In genomic region chr16:16150117-16150877, GRCh38 we compare ENCODE assay signal across 1 cellular context.
TF ChIP-seq lines count a peak whose summit lies in the region.

No MANE protein-coding gene starts in this region.

TF ChIP-seq in GM23338, 12 proteins besides CTCF, POLR2A, EP300 and RAD21 (continued from another document):
- TF ChIP-seq, protein P1, sequence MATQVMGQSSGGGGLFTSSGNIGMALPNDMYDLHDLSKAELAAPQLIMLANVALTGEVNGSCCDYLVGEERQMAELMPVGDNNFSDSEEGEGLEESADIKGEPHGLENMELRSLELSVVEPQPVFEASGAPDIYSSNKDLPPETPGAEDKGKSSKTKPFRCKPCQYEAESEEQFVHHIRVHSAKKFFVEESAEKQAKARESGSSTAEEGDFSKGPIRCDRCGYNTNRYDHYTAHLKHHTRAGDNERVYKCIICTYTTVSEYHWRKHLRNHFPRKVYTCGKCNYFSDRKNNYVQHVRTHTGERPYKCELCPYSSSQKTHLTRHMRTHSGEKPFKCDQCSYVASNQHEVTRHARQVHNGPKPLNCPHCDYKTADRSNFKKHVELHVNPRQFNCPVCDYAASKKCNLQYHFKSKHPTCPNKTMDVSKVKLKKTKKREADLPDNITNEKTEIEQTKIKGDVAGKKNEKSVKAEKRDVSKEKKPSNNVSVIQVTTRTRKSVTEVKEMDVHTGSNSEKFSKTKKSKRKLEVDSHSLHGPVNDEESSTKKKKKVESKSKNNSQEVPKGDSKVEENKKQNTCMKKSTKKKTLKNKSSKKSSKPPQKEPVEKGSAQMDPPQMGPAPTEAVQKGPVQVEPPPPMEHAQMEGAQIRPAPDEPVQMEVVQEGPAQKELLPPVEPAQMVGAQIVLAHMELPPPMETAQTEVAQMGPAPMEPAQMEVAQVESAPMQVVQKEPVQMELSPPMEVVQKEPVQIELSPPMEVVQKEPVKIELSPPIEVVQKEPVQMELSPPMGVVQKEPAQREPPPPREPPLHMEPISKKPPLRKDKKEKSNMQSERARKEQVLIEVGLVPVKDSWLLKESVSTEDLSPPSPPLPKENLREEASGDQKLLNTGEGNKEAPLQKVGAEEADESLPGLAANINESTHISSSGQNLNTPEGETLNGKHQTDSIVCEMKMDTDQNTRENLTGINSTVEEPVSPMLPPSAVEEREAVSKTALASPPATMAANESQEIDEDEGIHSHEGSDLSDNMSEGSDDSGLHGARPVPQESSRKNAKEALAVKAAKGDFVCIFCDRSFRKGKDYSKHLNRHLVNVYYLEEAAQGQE (IDR thresholded peaks at IDR 0.05; ENCODE audit: unreplicated experiment) = no peak
- no peak for TF ChIP-seq EZH2 (IDR thresholded peaks at IDR 0.05; ENCODE audit: low read depth, unreplicated experiment)
- no peak for TF ChIP-seq STAT1 (IDR thresholded peaks at IDR 0.05; ENCODE audit: unreplicated experiment)
- no peak for TF ChIP-seq JUNB (IDR thresholded peaks at IDR 0.05; ENCODE audit: unreplicated experiment)
- TF ChIP-seq POLR2AphosphoS5 (IDR thresholded peaks at IDR 0.05; ENCODE audit: low read depth) = no peak
